21 cellular contexts compared by ENCODE assay signal in the genomic region with DNA sequence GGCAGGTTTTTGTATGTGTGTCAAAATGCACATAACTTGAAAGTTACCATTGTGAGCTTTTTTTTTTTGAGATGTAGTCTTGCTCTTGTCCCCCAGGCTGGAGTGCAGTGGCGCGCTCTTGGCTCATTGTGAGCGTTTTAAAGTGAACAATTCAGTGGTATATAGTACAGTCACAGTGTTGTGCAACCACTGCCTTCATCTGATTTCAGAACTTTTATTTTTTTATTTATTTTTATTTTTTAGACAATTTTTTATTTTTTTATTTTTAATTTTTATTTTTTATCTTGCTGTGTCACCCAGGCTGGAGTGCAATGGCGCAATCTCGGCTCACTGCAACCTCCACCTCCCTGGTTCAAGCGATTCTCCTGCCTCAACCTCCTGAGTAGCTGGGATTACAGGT. TPM values are rescaled to one million over a fixed set of nuclear protein-coding genes. Genes with fewer than 3 reads are reported as not detected.
A peak's percentile ranks its signal among the peaks of the same experiment; 100 is the strongest.
DNase-seq lines count a peak whose midpoint lies in the region; ATAC-seq, FAIRE-seq and TF ChIP-seq lines count a peak whose summit lies in the region.
"Had no signal": no experiment of that assay in that cellular context is flagged by ENCODE, and none has a peak within 500 bp of the region (broad histone marks: within the 10 kb centered on the region; RNA-seq: fewer than 3 reads in every experiment).

No MANE protein-coding gene starts in this region.

- H4K20me1 ChIP-seq in IMR-90 (ENCODE audit: insufficient read depth, low read length): 0 out of 2 replicates have a peak, but pooled peaks cover 4% of the 10 kb centered on the region
- H4K20me1 ChIP-seq in K562 (replicated peaks; ENCODE audit: control insufficient read depth, insufficient read depth, low read length): peaks cover 6% of the 10 kb centered on the region; the same call in 1 of the 2 replicates

- H3K4me3 Mint-ChIP-seq in activated naive CD8-positive, alpha-beta T cell treated with anti-CD3 and anti-CD28 coated beads for 36 hours: no peak overlapping the region
- H3K4me3 Mint-ChIP-seq in activated CD4-positive, alpha-beta T cell treated with anti-CD3 and anti-CD28 coated beads for 36 hours: no peak overlapping the region
- H3K4me3 Mint-ChIP-seq: CD4-positive, CD25-positive, alpha-beta regulatory T cell; CD8-positive, alpha-beta memory T cell; H9 had no signal

- POLR2A ChIA-PET in IMR-90 (lab: Charles Lee; ENCODE audit: unreplicated experiment) (no interaction called here), K562 (lab: Yijun Ruan, JAX) (interaction anchor here (1.1 to 1.8 kb wide), 2 partner anchors 9 to 11 kb away, joined by 3 to 7 read pairs; no protein-coding TSS in a partner anchor)
- POLR2A ChIA-PET in activated CD4-positive, alpha-beta T cell treated with anti-CD3 and anti-CD28 coated beads for 36 hours (lab: Charles Lee): no interaction called here

- no CpG with 5 or more reads among the region's 6 CpGs for WGBS in IMR-90 (ENCODE audit: extremely low coverage in 2 of 2, insufficient read length in 1 of 2), 2 experiments
- WGBS in K562 (ENCODE audit: insufficient coverage, low coverage, missing lambda C conversion rate): 84% methylated on average over 6 of the region's 6 CpGs
- no CpG with 5 or more reads among the region's 6 CpGs for WGBS in neuronal stem cell (ENCODE audit: extremely low coverage in 2 of 2, insufficient read length in 2 of 2, insufficient replicate concordance in 1 of 2), 2 donors

- H3K9ac ChIP-seq in IMR-90 (ENCODE audit: low read depth, low read length): no peak overlapping the region
- H3K9ac ChIP-seq in K562 (ENCODE audit: insufficient read depth in 1 of 2, low read depth in 2 of 2, low read length in 2 of 2): no peak overlapping the region; a peak in 1 of 4 replicates
- H3K9ac ChIP-seq in neuronal stem cell (ENCODE audit: low read depth, low read length, poor library complexity): no peak overlapping the region

- H3K4me2 ChIP-seq in IMR-90 (ENCODE audit: low read depth, low read length) (no peak overlapping the region), K562 (ENCODE audit: insufficient read depth, low read length) (no peak overlapping the region), neuronal stem cell (ENCODE audit: insufficient read depth, low read length, poor library complexity, severe bottlenecking) (no peak overlapping the region)

- H4K8ac ChIP-seq in IMR-90 (ENCODE audit: low read depth in 2 of 2, low read length in 2 of 2) (no peak overlapping the region), neuronal stem cell (ENCODE audit: low read depth, low read length) (no peak overlapping the region)

- TF ChIP-seq EP300 in K562 (IDR thresholded peaks at IDR 0.05; ENCODE audit: low read length): no peak

- no peak overlapping the region for H2BK120ac ChIP-seq in IMR-90 (ENCODE audit: low read depth, low read length)
- H2BK120ac ChIP-seq in neuronal stem cell (ENCODE audit: low read depth, low read length): peak overlapping the region; percentile 19

- H3K4me1 ChIP-seq in IMR-90 (ENCODE audit: control insufficient read depth, insufficient read depth, low read length): no peaks in the 10 kb centered on the region
- H3K4me1 ChIP-seq in K562 (replicated peaks in 1 of 2; ENCODE audit: control insufficient read depth in 2 of 2, insufficient read depth in 2 of 2, low read length in 2 of 2): peaks cover 7 to 14% of the 10 kb centered on the region in 2 experiments; a peak in 3 of 5 replicates
- H3K4me1 ChIP-seq in neuronal stem cell (ENCODE audit: control insufficient read depth in 2 of 2, insufficient read depth in 1 of 2, low read depth in 1 of 2, low read length in 2 of 2): peaks cover 0 to 2% of the 10 kb centered on the region in 2 donors

- DNase-seq in IMR-90: no peak
- DNase-seq in MV-4-11 (lab: John Stamatoyannopoulos, UW): peak; percentile 35
- DNase-seq in K562 (ENCODE audit: extremely low read depth in 1 of 4, low spot score in 3 of 4): no peak
- DNase-seq in neuronal stem cell (ENCODE audit: low spot score): no peak
- no peak for DNase-seq in activated naive CD8-positive, alpha-beta T cell treated with anti-CD3 and anti-CD28 coated beads for 36 hours
- DNase-seq in activated gamma-delta T cell (lab: John Stamatoyannopoulos, UW): no peak
- no peak for DNase-seq in activated CD4-positive, alpha-beta T cell treated with anti-CD3 and anti-CD28 coated beads for 36 hours
- DNase-seq: ACHN; BE2C; C1 segment of cervical spinal cord; CD4-positive, CD25-positive, alpha-beta regulatory T cell; CD8-positive, alpha-beta memory T cell; COR-L47; H9 had no signal

- H3K4me1 Mint-ChIP-seq in activated naive CD8-positive, alpha-beta T cell treated with anti-CD3 and anti-CD28 coated beads for 36 hours: peaks cover 2% of the 10 kb centered on the region
- H3K4me1 Mint-ChIP-seq in activated CD4-positive, alpha-beta T cell treated with anti-CD3 and anti-CD28 coated beads for 36 hours: peaks cover 5% of the 10 kb centered on the region

- no peak overlapping the region for H2AK9ac ChIP-seq in IMR-90 (replicated peaks; ENCODE audit: low read depth, low read length, poor library complexity)

- no peaks in the 10 kb centered on the region for H3K9me3 Mint-ChIP-seq in activated naive CD8-positive, alpha-beta T cell treated with anti-CD3 and anti-CD28 coated beads for 36 hours
- no peaks in the 10 kb centered on the region for H3K9me3 Mint-ChIP-seq in activated CD4-positive, alpha-beta T cell treated with anti-CD3 and anti-CD28 coated beads for 36 hours (ENCODE audit: low read depth)
- H3K9me3 Mint-ChIP-seq: CD4-positive, CD25-positive, alpha-beta regulatory T cell; CD8-positive, alpha-beta memory T cell; H9 had no signal

- no peak overlapping the region for H3K18ac ChIP-seq in IMR-90 (ENCODE audit: low read depth, low read length)
- H3K18ac ChIP-seq in neuronal stem cell (ENCODE audit: low read length): no peak overlapping the region

- H3K27me3 ChIP-seq in IMR-90 (ENCODE audit: control insufficient read depth, insufficient read depth, low read length) (no peaks in the 10 kb centered on the region), K562 (ENCODE audit: control insufficient read depth in 2 of 2, insufficient read depth in 2 of 2, low read length in 2 of 2) (no peaks in the 10 kb centered on the region), neuronal stem cell (ENCODE audit: control insufficient read depth in 3 of 3, insufficient read depth in 3 of 3, low read depth in 1 of 3, low read length in 3 of 3) (peaks cover 0 to 7% (median 0%) of the 10 kb centered on the region in 3 experiments)
- H3K27me3 ChIP-seq: BE2C had no signal

- H2AK5ac ChIP-seq in IMR-90 (ENCODE audit: low read depth, low read length): no peak overlapping the region
- no peak overlapping the region for H2AK5ac ChIP-seq in neuronal stem cell (ENCODE audit: low read depth, low read length)

- H3K27ac Mint-ChIP-seq in activated naive CD8-positive, alpha-beta T cell treated with anti-CD3 and anti-CD28 coated beads for 36 hours: no peak overlapping the region
- no peak overlapping the region for H3K27ac Mint-ChIP-seq in activated CD4-positive, alpha-beta T cell treated with anti-CD3 and anti-CD28 coated beads for 36 hours
- H3K27ac Mint-ChIP-seq: H9 had no signal

- intact Hi-C loops in IMR-90 (cut with micrococcal nuclease): no loop called here
- intact Hi-C loops in K562 (cut with micrococcal nuclease): no loop called here
- intact Hi-C loops in activated CD4-positive, alpha-beta T cell treated with anti-CD3 and anti-CD28 coated beads for 36 hours (cut with DNase I, micrococcal nuclease): no loop called here

- peaks cover 34% of the 10 kb centered on the region for H3K79me2 ChIP-seq in K562 (ENCODE audit: control insufficient read depth, insufficient read depth, low read length)

- peaks cover 2% of the 10 kb centered on the region for H3K36me3 ChIP-seq in IMR-90 (ENCODE audit: control insufficient read depth, insufficient read depth, low read length)
- peaks cover 48% of the 10 kb centered on the region; the same call in 2 of the 3 replicates for H3K36me3 ChIP-seq in K562 (ENCODE audit: control insufficient read depth, insufficient read depth, low read length)
- H3K36me3 ChIP-seq in neuronal stem cell (replicated peaks in 1 of 2; ENCODE audit: control insufficient read depth in 2 of 2, insufficient read depth in 2 of 2, low read length in 2 of 2): no peaks in the 10 kb centered on the region
- H3K36me3 ChIP-seq: BE2C had no signal

- no peak overlapping the region for H4K91ac ChIP-seq in IMR-90 (ENCODE audit: insufficient read depth, low read depth, low read length)
- no peak overlapping the region for H4K91ac ChIP-seq in neuronal stem cell (ENCODE audit: low read depth, low read length, poor library complexity)

- H3K9me1 ChIP-seq in IMR-90 (ENCODE audit: insufficient read depth, low read length) (peaks cover 5% of the 10 kb centered on the region; the same call in 1 of the 2 replicates), K562 (ENCODE audit: control insufficient read depth, insufficient read depth, low read length) (peaks cover 4% of the 10 kb centered on the region)

- CTCF ChIA-PET in IMR-90 (lab: Yijun Ruan, JAX) (interaction anchor here (0.6 kb wide), 1 partner anchor 44 kb away, joined by 3 read pairs; no protein-coding TSS in a partner anchor), K562 (lab: Yijun Ruan, JAX; ENCODE audit: low intra/inter-chr PET ratio) (no interaction called here)
- CTCF ChIA-PET in activated CD4-positive, alpha-beta T cell treated with anti-CD3 and anti-CD28 coated beads for 36 hours (lab: Charles Lee): interaction anchor here (0.6 kb wide), 1 partner anchor 128 kb away, joined by 3 read pairs; no protein-coding TSS in a partner anchor

- H4K5ac ChIP-seq in IMR-90 (ENCODE audit: low read depth, low read length): no peak overlapping the region

- no peak overlapping the region for H3K27ac ChIP-seq in IMR-90 (ENCODE audit: insufficient read depth, low read length)
- H3K27ac ChIP-seq in K562 (ENCODE audit: extremely low read depth, low read depth, low read length): no peak overlapping the region
- H3K27ac ChIP-seq in neuronal stem cell (replicated peaks; ENCODE audit: low read length): no peak overlapping the region

- H3K14ac ChIP-seq in IMR-90 (replicated peaks; ENCODE audit: low read depth, low read length) (no peak overlapping the region), neuronal stem cell (ENCODE audit: low read length) (no peak overlapping the region)

- no peaks in the 10 kb centered on the region for H3K27me3 Mint-ChIP-seq in activated naive CD8-positive, alpha-beta T cell treated with anti-CD3 and anti-CD28 coated beads for 36 hours
- no peaks in the 10 kb centered on the region for H3K27me3 Mint-ChIP-seq in activated CD4-positive, alpha-beta T cell treated with anti-CD3 and anti-CD28 coated beads for 36 hours
- H3K27me3 Mint-ChIP-seq: CD4-positive, CD25-positive, alpha-beta regulatory T cell; CD8-positive, alpha-beta memory T cell had no signal

- no peak for FAIRE-seq in K562 (lab: Jason Lieb, UNC)
- FAIRE-seq: A204.1, D721Med, G401.6, GM12892, GM18507, H1, HepG2 had no signal

- no peak overlapping the region for H2BK12ac ChIP-seq in neuronal stem cell (ENCODE audit: low read length)

- TF ChIP-seq CTCF in IMR-90 (conservative IDR thresholded peaks at IDR 0.05; ENCODE audit: low read depth, low read length): no peak
- TF ChIP-seq CTCF in K562 (IDR thresholded peaks at IDR 0.05 in 2 of 3, conservative IDR thresholded peaks at IDR 0.05 in 1 of 3; ENCODE audit: insufficient read depth in 2 of 3, low read depth in 1 of 3, low read length in 3 of 3): no peak

- H3K79me1 ChIP-seq in IMR-90 (ENCODE audit: low read depth in 1 of 2, low read length in 2 of 2) (peaks cover 3% of the 10 kb centered on the region in 2 experiments; a peak in 2 of 4 replicates), neuronal stem cell (ENCODE audit: low read depth, low read length) (no peaks in the 10 kb centered on the region)

- no peak overlapping the region for H3K4me3 ChIP-seq in IMR-90 (ENCODE audit: insufficient read depth, low read depth, low read length)
- H3K4me3 ChIP-seq in K562: no peak overlapping the region
- no peak overlapping the region for H3K4me3 ChIP-seq in neuronal stem cell (ENCODE audit: low read length in 2 of 2)

- ATAC-seq in IMR-90 (ENCODE audit: low read depth) (no peak), K562 (no peak)
- ATAC-seq in activated CD4-positive, alpha-beta T cell treated with anti-CD3 and anti-CD28 coated beads for 36 hours: no peak
- ATAC-seq: HepG2 had no signal

- H2AFZ ChIP-seq in IMR-90 (replicated peaks; ENCODE audit: low read length, poor library complexity) (no peak overlapping the region), K562 (ENCODE audit: low read depth, low read length) (no peak overlapping the region), neuronal stem cell (ENCODE audit: low read length) (no peak overlapping the region)

- no peak overlapping the region for H3K4ac ChIP-seq in IMR-90 (ENCODE audit: low read depth, low read length)
- H3K4ac ChIP-seq in neuronal stem cell (ENCODE audit: low read length): no peak overlapping the region

- in situ Hi-C loops in IMR-90 (cut with MboI; ENCODE audit: low sequenced_read_pairs) (no loop called here), K562 (cut with MboI) (no loop called here)

- no peak for TF ChIP-seq RAD21 in IMR-90 (IDR thresholded peaks at IDR 0.05; ENCODE audit: low read length)
- no peak for TF ChIP-seq RAD21 in K562 (CRISPR knock-in tag; conservative IDR thresholded peaks at IDR 0.05 in 1 of 2, IDR thresholded peaks at IDR 0.05 in 1 of 2)

- dilution Hi-C loops in IMR-90 (cut with HindIII; ENCODE audit: low sequenced_read_pairs, unreplicated experiment): no loop called here

- no peak overlapping the region for H3K23ac ChIP-seq in IMR-90 (ENCODE audit: low read depth, low read length)
- no peak overlapping the region for H3K23ac ChIP-seq in neuronal stem cell (ENCODE audit: low read depth, low read length, poor library complexity)

- H3K9me3 ChIP-seq in IMR-90 (ENCODE audit: control insufficient read depth, insufficient read depth, low read length) (no peaks in the 10 kb centered on the region), K562 (replicated peaks; ENCODE audit: control insufficient read depth, insufficient read depth, low read depth, low read length) (no peaks in the 10 kb centered on the region), neuronal stem cell (replicated peaks in 1 of 2; ENCODE audit: control insufficient read depth in 2 of 2, insufficient read depth in 1 of 2, low read depth in 1 of 2, low read length in 2 of 2) (no peaks in the 10 kb centered on the region)
- H3K9me3 ChIP-seq: BE2C had no signal

- H2BK20ac ChIP-seq in IMR-90 (ENCODE audit: low read depth, low read length): no peak overlapping the region

- H2BK15ac ChIP-seq in IMR-90 (ENCODE audit: low read depth, low read length): no peak overlapping the region
- H2BK15ac ChIP-seq in neuronal stem cell (ENCODE audit: low read length): no peak overlapping the region

- BruUV-seq in IMR-90 (replicated peaks; lab: Mats Ljungman, UMichigan) (no TSS peak), K562 (replicated peaks; lab: Mats Ljungman, UMichigan) (no TSS peak)

- TF ChIP-seq POLR2A in IMR-90 (IDR thresholded peaks at IDR 0.05; ENCODE audit: low read depth, low read length) (no peak), K562 (conservative IDR thresholded peaks at IDR 0.05) (no peak)

- H3K36me3 Mint-ChIP-seq in activated naive CD8-positive, alpha-beta T cell treated with anti-CD3 and anti-CD28 coated beads for 36 hours: no peaks in the 10 kb centered on the region
- H3K36me3 Mint-ChIP-seq in activated CD4-positive, alpha-beta T cell treated with anti-CD3 and anti-CD28 coated beads for 36 hours (ENCODE audit: low read depth): peaks cover 4% of the 10 kb centered on the region

- no peak overlapping the region for H2BK5ac ChIP-seq in IMR-90 (ENCODE audit: low read depth, low read length, poor library complexity, severe bottlenecking)
- no peak overlapping the region for H2BK5ac ChIP-seq in neuronal stem cell (ENCODE audit: low read length)

- H3K56ac ChIP-seq in IMR-90 (ENCODE audit: extremely low read depth, insufficient read depth, low read length): no peak overlapping the region

RNA-seq across cellular contexts. Expression of a gene that starts 15.0 kb away (rescaled TPM):
- total RNA-seq in IMR-90 (2012; rRNA removed) (1.9 and 2.0 TPM in 2 replicates), K562 (2014; rRNA removed) (14.1 and 15.1 TPM in 2 replicates), K562 (2014; rRNA removed; fragmentation: Illumina TruSeq; extraction: Trizol) (7.9 and 10.5 TPM in 2 replicates), K562 (2015; rRNA removed; fragmentation: Illumina TruSeq; extraction: Trizol) (8.7 and 9.9 TPM in 2 replicates), K562 (2021) (30.2 and 32.2 TPM in 2 replicates)
- polyA plus RNA-seq in IMR-90 (2012; rRNA removed) (8.6 and 9.9 TPM in 2 replicates), K562 (2011; rRNA removed) (17.0 and 19.4 TPM in 2 replicates), K562 (2014; fragmentation: Illumina TruSeq; extraction: Trizol) (16.4 and 23.3 TPM in 2 replicates), K562 (2014; fragmentation: Nextera tagmentation; extraction: Ambion mirVana) (1 to 10 TPM in 1 of 2 experiments, under 1 TPM in 1; 0.59 to 2.0 TPM), K562 (2014; rRNA removed) (24.7 and 25.5 TPM in 2 replicates)
- polyA plus RNA-seq in IMR-90 (2012; cell fraction: cytosol; rRNA removed): 5.5 and 11.2 TPM in 2 replicates
- 20.2 and 34.5 TPM in 2 replicates for polyA plus RNA-seq in IMR-90 (2012; cell fraction: nucleus; rRNA removed; ENCODE audit: low replicate concordance)
- 32.0 and 85.4 TPM in 2 replicates for total RNA-seq in K562 (2011; cell fraction: chromatin; rRNA removed; ENCODE audit: low replicate concordance)
- 50.1 and 57.7 TPM in 2 replicates for total RNA-seq in K562 (2011; cell fraction: nucleolus; rRNA removed)
- 45.2 and 57.4 TPM in 2 replicates for total RNA-seq in K562 (2011; cell fraction: nucleoplasm; rRNA removed)
- 21.5 and 36.4 TPM in 2 replicates for polyA plus RNA-seq in K562 (2011; cell fraction: cytosol; rRNA removed)
- 66.0 and 91.7 TPM in 2 replicates for polyA plus RNA-seq in K562 (2011; cell fraction: nucleus; rRNA removed)
- 17.8 and 23.7 TPM in 2 replicates for polyA plus RNA-seq in K562 (2012)
- polyA minus RNA-seq in K562 (2011; rRNA and poly(A)+ RNA removed): 6.5 and 10.2 TPM in 2 replicates
- 11.4 and 14.1 TPM in 2 replicates for polyA minus RNA-seq in K562 (2011; cell fraction: cytosol; rRNA and poly(A)+ RNA removed)
- polyA minus RNA-seq in K562 (2011; cell fraction: nucleus; rRNA and poly(A)+ RNA removed): 13.1 and 13.3 TPM in 2 replicates
- 6.8 TPM for polyA plus RNA-seq in neuronal stem cell (2013, experiment 1 of 2)
- polyA plus RNA-seq in neuronal stem cell (2013, experiment 2 of 2): 7.2 TPM
- 10 to 100 TPM in 1 of 2 experiments, 1 to 10 TPM in 1; 8.0 to 10.3 TPM for total RNA-seq in activated naive CD8-positive, alpha-beta T cell treated with anti-CD3 and anti-CD28 coated beads for 36 hours
- 10 to 100 TPM; 10.4 to 10.6 TPM for total RNA-seq in activated CD4-positive, alpha-beta T cell treated with anti-CD3 and anti-CD28 coated beads for 36 hours

RNA-seq across cellular contexts. Expression of a gene that starts 45.4 kb away (rescaled TPM):
- total RNA-seq in IMR-90 (2012; rRNA removed) (46.7 and 52.7 TPM in 2 replicates), K562 (2014; rRNA removed) (93.4 and 116 TPM in 2 replicates), K562 (2014; rRNA removed; fragmentation: Illumina TruSeq; extraction: Trizol) (25.9 and 40.9 TPM in 2 replicates), K562 (2015; rRNA removed; fragmentation: Illumina TruSeq; extraction: Trizol) (62.3 and 63.9 TPM in 2 replicates), K562 (2021) (69.2 and 73.4 TPM in 2 replicates)
- polyA plus RNA-seq in IMR-90 (2012; rRNA removed) (41.5 and 44.7 TPM in 2 replicates), K562 (2011; rRNA removed) (38.1 and 47.1 TPM in 2 replicates), K562 (2014; fragmentation: Illumina TruSeq; extraction: Trizol) (63.6 and 75.5 TPM in 2 replicates), K562 (2014; fragmentation: Nextera tagmentation; extraction: Ambion mirVana) (1 to 10 TPM; 2.1 to 5.4 TPM), K562 (2014; rRNA removed) (65.4 and 76.3 TPM in 2 replicates)
- 31.4 and 45.1 TPM in 2 replicates for polyA plus RNA-seq in IMR-90 (2012; cell fraction: cytosol; rRNA removed)
- polyA plus RNA-seq in IMR-90 (2012; cell fraction: nucleus; rRNA removed; ENCODE audit: low replicate concordance): 19.1 and 45.5 TPM in 2 replicates
- total RNA-seq in K562 (2011; cell fraction: chromatin; rRNA removed; ENCODE audit: low replicate concordance): 30.4 and 88.7 TPM in 2 replicates
- 63.9 and 75.1 TPM in 2 replicates for total RNA-seq in K562 (2011; cell fraction: nucleolus; rRNA removed)
- total RNA-seq in K562 (2011; cell fraction: nucleoplasm; rRNA removed): 40.5 and 41.2 TPM in 2 replicates
- 48.2 and 88.3 TPM in 2 replicates for polyA plus RNA-seq in K562 (2011; cell fraction: cytosol; rRNA removed)
- 48.6 and 65.2 TPM in 2 replicates for polyA plus RNA-seq in K562 (2011; cell fraction: nucleus; rRNA removed)
- 53.4 and 54.5 TPM in 2 replicates for polyA plus RNA-seq in K562 (2012)
- polyA minus RNA-seq in K562 (2011; rRNA and poly(A)+ RNA removed): 23.4 and 39.5 TPM in 2 replicates
- 50.9 and 61.3 TPM in 2 replicates for polyA minus RNA-seq in K562 (2011; cell fraction: cytosol; rRNA and poly(A)+ RNA removed)
- polyA minus RNA-seq in K562 (2011; cell fraction: nucleus; rRNA and poly(A)+ RNA removed): 25.5 and 25.7 TPM in 2 replicates
- 15.0 TPM for polyA plus RNA-seq in neuronal stem cell (2013, experiment 1 of 2)
- 14.5 TPM for polyA plus RNA-seq in neuronal stem cell (2013, experiment 2 of 2)
- 10 to 100 TPM; 51.3 to 54.0 TPM for total RNA-seq in activated naive CD8-positive, alpha-beta T cell treated with anti-CD3 and anti-CD28 coated beads for 36 hours
- total RNA-seq in activated CD4-positive, alpha-beta T cell treated with anti-CD3 and anti-CD28 coated beads for 36 hours: 10 to 100 TPM; 33.0 to 40.8 TPM

RNA-seq across cellular contexts. Expression of a gene that starts 45.5 kb away (rescaled TPM):
- total RNA-seq in IMR-90 (2012; rRNA removed) (23.3 and 25.8 TPM in 2 replicates), K562 (2014; rRNA removed) (50.6 and 61.7 TPM in 2 replicates), K562 (2014; rRNA removed; fragmentation: Illumina TruSeq; extraction: Trizol) (63.1 and 70.8 TPM in 2 replicates), K562 (2015; rRNA removed; fragmentation: Illumina TruSeq; extraction: Trizol) (60.5 and 61.8 TPM in 2 replicates), K562 (2021) (96.4 and 97.5 TPM in 2 replicates)
- polyA plus RNA-seq in IMR-90 (2012; rRNA removed) (58.5 and 69.2 TPM in 2 replicates), K562 (2011; rRNA removed) (101 and 135 TPM in 2 replicates), K562 (2014; fragmentation: Illumina TruSeq; extraction: Trizol) (82.8 and 89.9 TPM in 2 replicates), K562 (2014; fragmentation: Nextera tagmentation; extraction: Ambion mirVana) (10 to 100 TPM; 13.1 to 22.6 TPM), K562 (2014; rRNA removed) (93.0 and 120 TPM in 2 replicates)
- 17.8 and 19.2 TPM in 2 replicates for polyA plus RNA-seq in IMR-90 (2012; cell fraction: cytosol; rRNA removed)
- 366 and 435 TPM in 2 replicates for polyA plus RNA-seq in IMR-90 (2012; cell fraction: nucleus; rRNA removed; ENCODE audit: low replicate concordance)
- 383 and 414 TPM in 2 replicates for total RNA-seq in K562 (2011; cell fraction: chromatin; rRNA removed; ENCODE audit: low replicate concordance)
- 210 and 215 TPM in 2 replicates for total RNA-seq in K562 (2011; cell fraction: nucleolus; rRNA removed)
- 214 and 219 TPM in 2 replicates for total RNA-seq in K562 (2011; cell fraction: nucleoplasm; rRNA removed)
- 49.7 and 83.6 TPM in 2 replicates for polyA plus RNA-seq in K562 (2011; cell fraction: cytosol; rRNA removed)
- polyA plus RNA-seq in K562 (2011; cell fraction: nucleus; rRNA removed): 318 and 368 TPM in 2 replicates
- polyA plus RNA-seq in K562 (2012): 73.8 and 103 TPM in 2 replicates
- polyA minus RNA-seq in K562 (2011; rRNA and poly(A)+ RNA removed): 58.5 and 77.2 TPM in 2 replicates
- 32.1 and 32.5 TPM in 2 replicates for polyA minus RNA-seq in K562 (2011; cell fraction: cytosol; rRNA and poly(A)+ RNA removed)
- polyA minus RNA-seq in K562 (2011; cell fraction: nucleus; rRNA and poly(A)+ RNA removed): 80.9 and 135 TPM in 2 replicates
- polyA plus RNA-seq in neuronal stem cell (2013, experiment 1 of 2): 103 TPM
- 101 TPM for polyA plus RNA-seq in neuronal stem cell (2013, experiment 2 of 2)
- total RNA-seq in activated naive CD8-positive, alpha-beta T cell treated with anti-CD3 and anti-CD28 coated beads for 36 hours: 10 to 100 TPM; 74.2 to 81.8 TPM
- 100 to 1,000 TPM in 1 of 2 experiments, 10 to 100 TPM in 1; 89.8 to 104 TPM for total RNA-seq in activated CD4-positive, alpha-beta T cell treated with anti-CD3 and anti-CD28 coated beads for 36 hours

RNA-seq across cellular contexts. Expression of a gene that starts 59.5 kb away (rescaled TPM):
- total RNA-seq in IMR-90 (2012; rRNA removed): 11.1 TPM in 2 replicates
- 34.8 and 45.9 TPM in 2 replicates for polyA plus RNA-seq in IMR-90 (2012; rRNA removed)
- 28.8 and 49.7 TPM in 2 replicates for polyA plus RNA-seq in IMR-90 (2012; cell fraction: cytosol; rRNA removed)
- polyA plus RNA-seq in IMR-90 (2012; cell fraction: nucleus; rRNA removed; ENCODE audit: low replicate concordance): 80.2 and 243 TPM in 2 replicates
- total RNA-seq in K562 (2011; cell fraction: chromatin; rRNA removed; ENCODE audit: low replicate concordance): 61.8 and 208 TPM in 2 replicates
- total RNA-seq in K562 (2011; cell fraction: nucleolus; rRNA removed): 275 and 276 TPM in 2 replicates
- 120 and 154 TPM in 2 replicates for total RNA-seq in K562 (2011; cell fraction: nucleoplasm; rRNA removed)
- 77.2 and 105 TPM in 2 replicates for total RNA-seq in K562 (2014; rRNA removed)
- 15.4 and 24.5 TPM in 2 replicates for total RNA-seq in K562 (2014; rRNA removed; fragmentation: Illumina TruSeq; extraction: Trizol)
- total RNA-seq in K562 (2015; rRNA removed; fragmentation: Illumina TruSeq; extraction: Trizol): 33.8 and 38.9 TPM in 2 replicates
- 76.7 and 81.2 TPM in 2 replicates for total RNA-seq in K562 (2021)
- 42.5 and 66.4 TPM in 2 replicates for polyA plus RNA-seq in K562 (2011; rRNA removed)
- 82.2 and 238 TPM in 2 replicates for polyA plus RNA-seq in K562 (2011; cell fraction: cytosol; rRNA removed)
- polyA plus RNA-seq in K562 (2011; cell fraction: nucleus; rRNA removed): 177 and 332 TPM in 2 replicates
- polyA plus RNA-seq in K562 (2012): 45.4 and 63.2 TPM in 2 replicates
- polyA plus RNA-seq in K562 (2014; fragmentation: Illumina TruSeq; extraction: Trizol): 29.2 and 68.5 TPM in 2 replicates
- polyA plus RNA-seq in K562 (2014; fragmentation: Nextera tagmentation; extraction: Ambion mirVana): 1 to 10 TPM in 1 of 2 experiments, under 1 TPM in 1; 0.63 to 4.7 TPM
- 92.3 and 98.4 TPM in 2 replicates for polyA plus RNA-seq in K562 (2014; rRNA removed)
- 35.9 and 53.2 TPM in 2 replicates for polyA minus RNA-seq in K562 (2011; rRNA and poly(A)+ RNA removed)
- polyA minus RNA-seq in K562 (2011; cell fraction: cytosol; rRNA and poly(A)+ RNA removed): 52.1 and 59.5 TPM in 2 replicates
- 89.7 and 90.0 TPM in 2 replicates for polyA minus RNA-seq in K562 (2011; cell fraction: nucleus; rRNA and poly(A)+ RNA removed)
- polyA plus RNA-seq in neuronal stem cell (2013, experiment 1 of 2): 25.5 TPM
- polyA plus RNA-seq in neuronal stem cell (2013, experiment 2 of 2): 24.0 TPM
- total RNA-seq in activated naive CD8-positive, alpha-beta T cell treated with anti-CD3 and anti-CD28 coated beads for 36 hours: 10 to 100 TPM; 24.2 to 25.8 TPM
- 10 to 100 TPM; 26.8 to 31.9 TPM for total RNA-seq in activated CD4-positive, alpha-beta T cell treated with anti-CD3 and anti-CD28 coated beads for 36 hours
